In the genomic region with DNA sequence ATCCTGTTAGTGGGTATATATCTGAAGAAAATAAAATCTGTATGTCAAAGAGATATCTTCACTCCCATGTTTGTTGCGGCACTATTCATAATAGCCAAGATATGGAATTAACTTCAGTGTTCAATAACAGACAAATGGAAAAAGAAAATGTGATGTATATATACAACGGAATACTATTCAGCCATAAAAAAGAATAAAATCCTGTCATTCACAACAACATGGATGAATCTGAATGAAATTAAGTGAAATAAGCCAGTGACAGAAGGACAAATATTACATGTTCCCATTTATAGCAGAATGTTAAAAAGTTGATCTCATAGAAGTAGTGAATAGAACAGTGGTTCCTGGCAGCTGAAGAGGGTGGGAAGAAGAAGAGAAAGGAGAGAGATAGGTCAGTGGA, we compare ENCODE assay signal across 6 cellular contexts.
"Had no signal": no experiment of that assay in that cellular context is flagged by ENCODE, and none has a peak within 500 bp of the region (broad histone marks: within the 10 kb centered on the region; RNA-seq: fewer than 3 reads in every experiment).

No MANE protein-coding gene starts in this region.

- FAIRE-seq: G401.6, GM12878, GM12891, GM18507 had no signal

- H3K4me3 ChIP-seq: GM12878 had no signal

- ATAC-seq: GM12878 had no signal

- DNase-seq: GDM1, GF-D8 had no signal
